In genomic region chr11:109426442-109426841, GRCh38 we compare ENCODE assay signal across 9 cellular contexts. TPM values are rescaled to one million over a fixed set of nuclear protein-coding genes. Genes with fewer than 3 reads are reported as not detected.
DNase-seq lines count a peak whose midpoint lies in the region; ATAC-seq, FAIRE-seq and TF ChIP-seq lines count a peak whose summit lies in the region.
"Had no signal": no experiment of that assay in that cellular context is flagged by ENCODE, and none has a peak within 500 bp of the region (broad histone marks: within the 10 kb centered on the region; RNA-seq: fewer than 3 reads in every experiment).

No MANE protein-coding gene starts in this region.

- H3F3A ChIP-seq in GM23248 (ENCODE audit: insufficient read depth): no peaks in the 10 kb centered on the region

- H3K27me3 ChIP-seq in GM23248 (replicated peaks; ENCODE audit: insufficient read depth) (peaks cover 8% of the 10 kb centered on the region; the same call in 1 of the 2 replicates), RWPE2 (ENCODE audit: insufficient read depth, poor library complexity, severe bottlenecking) (peaks cover 32% of the 10 kb centered on the region), keratinocyte (ENCODE audit: control insufficient read depth, extremely low read depth, insufficient read depth, low read length) (peaks cover 24% of the 10 kb centered on the region), testis (no peaks in the 10 kb centered on the region)

- H3K9ac ChIP-seq in GM23248 (no peak overlapping the region), keratinocyte (ENCODE audit: control insufficient read depth, extremely low read depth, insufficient read depth, low read length) (no peak overlapping the region)

- no peak overlapping the region for H3K4me3 Mint-ChIP-seq in T-helper 2 cell treated with Interferon-gamma antibody and Interleukin-4, amounts not matched to agents 5 μg/mL and 100 μg/mL, for 36 hours
- H3K4me3 Mint-ChIP-seq in activated naive CD4-positive, alpha-beta T cell treated with anti-CD3 and anti-CD28 coated beads, Interleukin-2, amount 10 ng/mL, durations not matched to agents 7 days and 5 days: no peak overlapping the region
- H3K4me3 Mint-ChIP-seq: activated CD4-positive, alpha-beta memory T cell treated with anti-CD3 and anti-CD28 coated beads, Interleukin-2, amount 10 ng/mL, durations not matched to agents 7 days and 5 days had no signal

- FAIRE-seq in keratinocyte (lab: Jason Lieb, UNC): peak; percentile 79

- DNase-seq in EL (peak; percentile 39), GM23248 (peak; percentile 51), RWPE2 (ENCODE audit: low spot score) (no peak), keratinocyte (ENCODE audit: low read depth, low spot score) (no peak), testis (no peak)
- DNase-seq in T-helper 2 cell treated with Interferon-gamma antibody and Interleukin-4, amounts not matched to agents 5 μg/mL and 100 μg/mL, for 36 hours (ENCODE audit: low spot score): no peak
- no peak for DNase-seq in activated naive CD4-positive, alpha-beta T cell treated with anti-CD3 and anti-CD28 coated beads, Interleukin-2, amount 10 ng/mL, durations not matched to agents 7 days and 5 days
- DNase-seq: activated CD4-positive, alpha-beta memory T cell treated with anti-CD3 and anti-CD28 coated beads, Interleukin-2, amount 10 ng/mL, durations not matched to agents 7 days and 5 days had no signal

- H3K9me3 Mint-ChIP-seq in T-helper 2 cell treated with Interferon-gamma antibody and Interleukin-4, amounts not matched to agents 5 μg/mL and 100 μg/mL, for 36 hours: no peaks in the 10 kb centered on the region
- no peaks in the 10 kb centered on the region for H3K9me3 Mint-ChIP-seq in activated naive CD4-positive, alpha-beta T cell treated with anti-CD3 and anti-CD28 coated beads, Interleukin-2, amount 10 ng/mL, durations not matched to agents 7 days and 5 days
- H3K9me3 Mint-ChIP-seq: activated CD4-positive, alpha-beta memory T cell treated with anti-CD3 and anti-CD28 coated beads, Interleukin-2, amount 10 ng/mL, durations not matched to agents 7 days and 5 days had no signal

- H3K9me3 ChIP-seq in GM23248 (ENCODE audit: low read depth) (no peaks in the 10 kb centered on the region), RWPE2 (ENCODE audit: severe bottlenecking) (no peaks in the 10 kb centered on the region), keratinocyte (ENCODE audit: control insufficient read depth, low read depth, low read length) (no peaks in the 10 kb centered on the region), testis (no peaks in the 10 kb centered on the region)

- H3K9me1 ChIP-seq in keratinocyte (ENCODE audit: control insufficient read depth, extremely low read depth, insufficient read depth, low read length): no peaks in the 10 kb centered on the region

- in situ Hi-C loops in GM23248 (cut with MboI): no loop called here

- no peaks in the 10 kb centered on the region for H3K36me3 Mint-ChIP-seq in T-helper 2 cell treated with Interferon-gamma antibody and Interleukin-4, amounts not matched to agents 5 μg/mL and 100 μg/mL, for 36 hours (ENCODE audit: low read depth)
- no peaks in the 10 kb centered on the region for H3K36me3 Mint-ChIP-seq in activated naive CD4-positive, alpha-beta T cell treated with anti-CD3 and anti-CD28 coated beads, Interleukin-2, amount 10 ng/mL, durations not matched to agents 7 days and 5 days

- H3K27ac Mint-ChIP-seq in T-helper 2 cell treated with Interferon-gamma antibody and Interleukin-4, amounts not matched to agents 5 μg/mL and 100 μg/mL, for 36 hours: no peak overlapping the region
- no peak overlapping the region for H3K27ac Mint-ChIP-seq in activated naive CD4-positive, alpha-beta T cell treated with anti-CD3 and anti-CD28 coated beads, Interleukin-2, amount 10 ng/mL, durations not matched to agents 7 days and 5 days
- H3K27ac Mint-ChIP-seq: activated CD4-positive, alpha-beta memory T cell treated with anti-CD3 and anti-CD28 coated beads, Interleukin-2, amount 10 ng/mL, durations not matched to agents 7 days and 5 days had no signal

- H3K4me1 ChIP-seq in GM23248 (ENCODE audit: insufficient read depth) (peaks cover 13% of the 10 kb centered on the region), RWPE2 (ENCODE audit: insufficient read depth, poor library complexity, severe bottlenecking) (no peaks in the 10 kb centered on the region), keratinocyte (ENCODE audit: control insufficient read depth, extremely low read depth, insufficient read depth, low read length) (peaks cover 13% of the 10 kb centered on the region), testis (peaks cover 8% of the 10 kb centered on the region)

- H3K36me3 ChIP-seq in GM23248 (ENCODE audit: low read depth) (no peaks in the 10 kb centered on the region), RWPE2 (ENCODE audit: low read depth) (no peaks in the 10 kb centered on the region), keratinocyte (ENCODE audit: control insufficient read depth in 2 of 2, extremely low read depth in 1 of 2, insufficient read depth in 2 of 2, low read length in 2 of 2) (no peaks in the 10 kb centered on the region), testis (ENCODE audit: low read depth, missing control alignments) (no peaks in the 10 kb centered on the region)

- H2AFZ ChIP-seq in GM23248: no peak overlapping the region
- no peak overlapping the region for H2AFZ ChIP-seq in keratinocyte (ENCODE audit: control insufficient read depth, low read length)

- peaks cover 2% of the 10 kb centered on the region for H3K4me1 Mint-ChIP-seq in T-helper 2 cell treated with Interferon-gamma antibody and Interleukin-4, amounts not matched to agents 5 μg/mL and 100 μg/mL, for 36 hours (ENCODE audit: low read depth)
- H3K4me1 Mint-ChIP-seq in activated naive CD4-positive, alpha-beta T cell treated with anti-CD3 and anti-CD28 coated beads, Interleukin-2, amount 10 ng/mL, durations not matched to agents 7 days and 5 days: no peaks in the 10 kb centered on the region
- H3K4me1 Mint-ChIP-seq: activated CD4-positive, alpha-beta memory T cell treated with anti-CD3 and anti-CD28 coated beads, Interleukin-2, amount 10 ng/mL, durations not matched to agents 7 days and 5 days had no signal

- no peaks in the 10 kb centered on the region for H3K79me2 ChIP-seq in GM23248 (ENCODE audit: insufficient read depth)
- no peaks in the 10 kb centered on the region for H3K79me2 ChIP-seq in keratinocyte (ENCODE audit: control insufficient read depth, insufficient read depth, low read length)

- intact Hi-C loops in testis (cut with DNase I; ENCODE audit: low total_unique reads): no loop called here

- H3K9me2 ChIP-seq in GM23248 (ENCODE audit: insufficient read depth): no peaks in the 10 kb centered on the region

- CTCF ChIA-PET in activated naive CD4-positive, alpha-beta T cell treated with anti-CD3 and anti-CD28 coated beads, Interleukin-2, amount 10 ng/mL, durations not matched to agents 7 days and 5 days (lab: Charles Lee): no interaction called here

- H3K27me3 Mint-ChIP-seq in T-helper 2 cell treated with Interferon-gamma antibody and Interleukin-4, amounts not matched to agents 5 μg/mL and 100 μg/mL, for 36 hours (ENCODE audit: low read depth): peaks cover 18% of the 10 kb centered on the region
- H3K27me3 Mint-ChIP-seq in activated naive CD4-positive, alpha-beta T cell treated with anti-CD3 and anti-CD28 coated beads, Interleukin-2, amount 10 ng/mL, durations not matched to agents 7 days and 5 days: peaks cover 35% of the 10 kb centered on the region

- no peaks in the 10 kb centered on the region for H4K20me1 ChIP-seq in GM23248 (ENCODE audit: insufficient read depth)
- H4K20me1 ChIP-seq in keratinocyte (ENCODE audit: control insufficient read depth, extremely low read depth, insufficient read depth, low read length): no peaks in the 10 kb centered on the region

- H3K4me2 ChIP-seq in GM23248 (ENCODE audit: unreplicated experiment): no peak overlapping the region
- H3K4me2 ChIP-seq in keratinocyte (ENCODE audit: control insufficient read depth, extremely low read depth, insufficient read depth, low read depth, low read length): no peak overlapping the region

- dilution Hi-C loops in keratinocyte (cut with MboI; ENCODE audit: extremely low pct_ligation_motif_present, low sequenced_read_pairs): no loop called here

- no peak for TF ChIP-seq POLR2A in testis (IDR thresholded peaks at IDR 0.05)

- peak; percentile 7 for TF ChIP-seq CTCF in RWPE2 (IDR thresholded peaks at IDR 0.05; ENCODE audit: poor library complexity, severe bottlenecking)
- TF ChIP-seq CTCF in keratinocyte (optimal IDR thresholded peaks at IDR 0.05 in 1 of 3, IDR thresholded peaks at IDR 0.05 in 1 of 3, conservative IDR thresholded peaks at IDR 0.05 in 1 of 3; ENCODE audit: extremely low read depth in 1 of 3, insufficient read depth in 2 of 3, low read length in 3 of 3): peak in 2 of 3 experiments; percentile 47 to 48
- TF ChIP-seq CTCF in testis (IDR thresholded peaks at IDR 0.05): peak in 1 of 3 experiments; percentile 14

- no peak overlapping the region for H3K27ac ChIP-seq in GM23248
- H3K27ac ChIP-seq in RWPE2 (ENCODE audit: poor library complexity, severe bottlenecking): no peak overlapping the region
- H3K27ac ChIP-seq in keratinocyte (ENCODE audit: control insufficient read depth, insufficient read depth, low read length): no peak overlapping the region
- no peak overlapping the region for H3K27ac ChIP-seq in testis

- ATAC-seq in RWPE2 (ENCODE audit: low read depth): peak; percentile 50; the same call in 1 of the 3 replicates

- H3K4me3 ChIP-seq in GM23248 (no peak overlapping the region), RWPE2 (ENCODE audit: severe bottlenecking) (no peak overlapping the region), keratinocyte (ENCODE audit: control insufficient read depth in 2 of 3, extremely low read depth in 1 of 3, insufficient read depth in 2 of 3, low read depth in 1 of 3, low read length in 3 of 3) (no peak overlapping the region), testis (no peak overlapping the region)

RNA-seq across cellular contexts. Expression of gene C11orf87, which starts 4.5 kb away (rescaled TPM):
- total RNA-seq in GM23248 (2014; rRNA removed; shearing (Covaris generic)): 0.65 and 0.76 TPM in 2 replicates
- polyA plus RNA-seq in GM23248 (2016; fragmentation: Nextera tagmentation; extraction: Ambion mirVana) (0.94 and 1.1 TPM in 2 replicates), keratinocyte (0.08 to 0.24 TPM (median 0.22 TPM) in 3 replicates), testis (ENCODE audit: insufficient read depth, low read depth, low replicate concordance) (0.07 TPM)
- polyA plus RNA-seq in keratinocyte (2011; ENCODE audit: low read depth): not detected
- 0.06 and 0.12 TPM in 2 replicates for polyA plus RNA-seq in keratinocyte (2011; cell fraction: cytosol; rRNA removed)
- 0.23 and 0.28 TPM in 2 replicates for polyA plus RNA-seq in keratinocyte (2011; cell fraction: nucleus; rRNA removed)
- 0.03 and 0.10 TPM in 2 replicates for polyA plus RNA-seq in keratinocyte (2012; ENCODE audit: low replicate concordance)
- 0.07 to 0.40 TPM (median 0.22 TPM) in 3 replicates for polyA minus RNA-seq in keratinocyte
- not detected for polyA minus RNA-seq in keratinocyte (2011; cell fraction: cytosol; rRNA and poly(A)+ RNA removed)
- 0.31 and 0.42 TPM in 2 replicates for polyA minus RNA-seq in keratinocyte (2011; cell fraction: nucleus; rRNA and poly(A)+ RNA removed)
- total RNA-seq in testis: under 1 TPM; 0.08 to 0.19 TPM
- total RNA-seq: activated CD4-positive, alpha-beta memory T cell treated with anti-CD3 and anti-CD28 coated beads, Interleukin-2, amount 10 ng/mL, durations not matched to agents 7 days and 5 days; RPMI7951 had no signal

Comparison
In these comparisons a context has a peak if more than half of its experiments do, and no peak if none do; other contexts are left out.
1. DNase-seq: peak in EL (single experiment) and GM23248 (single experiment); none in RWPE2 (single experiment), keratinocyte (single experiment), testis (single experiment), T-helper 2 cell treated with Interferon-gamma antibody and Interleukin-4, amounts not matched to agents 5 μg/mL and 100 μg/mL, for 36 hours (single experiment) and activated naive CD4-positive, alpha-beta T cell treated with anti-CD3 and anti-CD28 coated beads, Interleukin-2, amount 10 ng/mL, durations not matched to agents 7 days and 5 days (single experiment).